ENCODE assay signal across 34 cellular contexts in the genomic region with DNA sequence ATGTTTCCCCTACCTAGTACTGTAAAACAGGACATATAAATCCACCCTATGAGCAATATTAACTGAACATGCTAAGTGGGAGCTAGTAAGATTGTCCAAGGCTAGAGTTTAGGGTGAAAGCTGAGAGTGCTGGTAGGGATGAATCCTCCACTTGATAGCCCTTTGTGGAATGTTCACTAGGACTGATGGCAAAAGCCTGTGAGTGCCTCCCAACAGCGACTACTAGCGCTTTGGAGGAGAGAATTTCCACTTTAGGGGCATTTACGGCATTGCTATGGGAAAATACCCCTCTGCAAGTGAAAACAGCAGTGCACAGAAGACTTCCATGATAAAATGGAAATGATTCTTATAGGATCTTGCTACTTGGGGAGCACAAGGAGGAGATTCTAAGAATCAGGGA. TPM values are rescaled to one million over a fixed set of nuclear protein-coding genes. Genes with fewer than 3 reads are reported as not detected.
"Had no signal": no experiment of that assay in that cellular context is flagged by ENCODE, and none has a peak within 500 bp of the region (broad histone marks: within the 10 kb centered on the region; RNA-seq: fewer than 3 reads in every experiment).

No MANE protein-coding gene starts in this region.

- DNase-seq: activated CD4-positive, alpha-beta memory T cell treated with anti-CD3 and anti-CD28 coated beads for 36 hours; activated CD4-positive, alpha-beta T cell treated with anti-CD3 and anti-CD28 coated beads for 36 hours; activated CD4-positive, alpha-beta T cell treated with anti-CD3 and anti-CD28 coated beads, Interleukin-2, amount 10 ng/mL, durations not matched to agents 24 days and 14 days; activated CD4-positive, CD25-positive, alpha-beta regulatory T cell; activated CD4-positive, CD25-positive, alpha-beta regulatory T cell treated with anti-CD3 and anti-CD28 coated beads, Interleukin-2, amount 50 U/mL, for 72 hours; activated CD8-positive, alpha-beta memory T cell treated with anti-CD3 and anti-CD28 coated beads, Interleukin-2, amount 10 ng/mL, durations not matched to agents 7 days and 5 days; activated CD8-positive, alpha-beta memory T cell treated with anti-CD3 and anti-CD28 coated beads, Interleukin-2, amount 50 U/mL, for 4 hours; activated CD8-positive, alpha-beta T cell treated with anti-CD3 and anti-CD28 coated beads, Interleukin-2, amount 10 ng/mL, durations not matched to agents 7 days and 5 days; activated effector memory CD4-positive, alpha-beta T cell treated with anti-CD3 and anti-CD28 coated beads, Interleukin-2, amount 50 U/mL, for 16 hours; activated naive CD4-positive, alpha-beta T cell treated with anti-CD3 and anti-CD28 coated beads for 36 hours; activated naive CD8-positive, alpha-beta T cell treated with anti-CD3 and anti-CD28 coated beads for 36 hours; activated naive CD8-positive, alpha-beta T cell treated with anti-CD3 and anti-CD28 coated beads, Interleukin-2, amount 50 U/mL, for 24 hours; activated T-cell treated with anti-CD3 and anti-CD28 coated beads, Interleukin-2, amount 50 U/mL, for 1 hour; activated T-cell treated with anti-CD3 and anti-CD28 coated beads, Interleukin-2, amount 50 U/mL, for 48 hours; adrenal gland; amygdala; aorta; body of pancreas; central memory CD4-positive, alpha-beta T cell; cerebellar nuclear complex; colonic mucosa; effector CD8-positive, alpha-beta T cell; esophagus squamous epithelium; foreskin fibroblast; head of caudate nucleus; T-helper 2 cell had no signal

- H3K4me3 ChIP-seq: adrenal gland, body of pancreas, colonic mucosa, esophagus squamous epithelium had no signal

- H3K36me3 ChIP-seq: adrenal gland, colonic mucosa, esophagus squamous epithelium had no signal

- H3K27me3 ChIP-seq: adrenal gland, body of pancreas, colonic mucosa, esophagus squamous epithelium had no signal

- H3K27ac ChIP-seq: adrenal gland, body of pancreas, colonic mucosa, epithelial cell of prostate, esophagus squamous epithelium had no signal

- H3K9me3 ChIP-seq: adrenal gland, body of pancreas, colonic mucosa had no signal

- H3K4me1 ChIP-seq: adrenal gland, body of pancreas, colonic mucosa, esophagus squamous epithelium had no signal

RNA-seq across cellular contexts. Expression of gene CFHR5, which starts 35.9 kb away (rescaled TPM):
- total RNA-seq: activated CD4-positive, alpha-beta memory T cell treated with anti-CD3 and anti-CD28 coated beads for 36 hours; activated CD4-positive, alpha-beta T cell treated with anti-CD3 and anti-CD28 coated beads for 36 hours; activated CD4-positive, alpha-beta T cell treated with anti-CD3 and anti-CD28 coated beads, Interleukin-2, amount 10 ng/mL, durations not matched to agents 24 days and 14 days; activated CD8-positive, alpha-beta memory T cell treated with anti-CD3 and anti-CD28 coated beads for 36 hours; activated CD8-positive, alpha-beta memory T cell treated with anti-CD3 and anti-CD28 coated beads, Interleukin-2, amount 10 ng/mL, durations not matched to agents 7 days and 5 days; activated CD8-positive, alpha-beta T cell treated with anti-CD3 and anti-CD28 coated beads, Interleukin-2, amount 10 ng/mL, durations not matched to agents 7 days and 5 days; activated naive CD4-positive, alpha-beta T cell treated with anti-CD3 and anti-CD28 coated beads for 36 hours; activated naive CD8-positive, alpha-beta T cell treated with anti-CD3 and anti-CD28 coated beads for 36 hours; activated T-helper 1 cell treated with anti-CD3 and anti-CD28 coated beads, Interleukin-12 subunit alpha, Interleukin-12 subunit beta, Interleukin-2, Interleukin-4 antibody, amounts not matched to agents 30 ng/mL and 10 ng/mL and 1 ng/mL, durations not matched to agents 14 hours and 24 hours and 36 hours; activated T-helper 2 cell treated with anti-CD3 and anti-CD28 coated beads, Interferon-gamma antibody, Interleukin-2, Interleukin-4, amounts not matched to agents 10 μg/mL and 5 μg/mL and 100 μg/mL, durations not matched to agents 14 hours and 24 hours and 36 hours; adrenal gland; aorta; body of pancreas; colonic mucosa; dermis microvascular lymphatic vessel endothelial cell; endothelial cell of umbilical vein; esophagus squamous epithelium; frontal cortex; T-helper 1 cell treated with Interleukin-12 subunit alpha and Interleukin-12 subunit beta and Interleukin-4 antibody, amounts not matched to agents 30 ng/mL and 1 ng/mL, for 36 hours had no signal

RNA-seq across cellular contexts. Expression of gene F13B, which starts 53.8 kb away (rescaled TPM):
- total RNA-seq: activated CD4-positive, alpha-beta memory T cell treated with anti-CD3 and anti-CD28 coated beads for 36 hours; activated CD4-positive, alpha-beta T cell treated with anti-CD3 and anti-CD28 coated beads for 36 hours; activated CD4-positive, alpha-beta T cell treated with anti-CD3 and anti-CD28 coated beads, Interleukin-2, amount 10 ng/mL, durations not matched to agents 24 days and 14 days; activated CD8-positive, alpha-beta memory T cell treated with anti-CD3 and anti-CD28 coated beads for 36 hours; activated CD8-positive, alpha-beta memory T cell treated with anti-CD3 and anti-CD28 coated beads, Interleukin-2, amount 10 ng/mL, durations not matched to agents 7 days and 5 days; activated CD8-positive, alpha-beta T cell treated with anti-CD3 and anti-CD28 coated beads, Interleukin-2, amount 10 ng/mL, durations not matched to agents 7 days and 5 days; activated naive CD4-positive, alpha-beta T cell treated with anti-CD3 and anti-CD28 coated beads for 36 hours; activated naive CD8-positive, alpha-beta T cell treated with anti-CD3 and anti-CD28 coated beads for 36 hours; activated T-helper 1 cell treated with anti-CD3 and anti-CD28 coated beads, Interleukin-12 subunit alpha, Interleukin-12 subunit beta, Interleukin-2, Interleukin-4 antibody, amounts not matched to agents 30 ng/mL and 10 ng/mL and 1 ng/mL, durations not matched to agents 14 hours and 24 hours and 36 hours; activated T-helper 2 cell treated with anti-CD3 and anti-CD28 coated beads, Interferon-gamma antibody, Interleukin-2, Interleukin-4, amounts not matched to agents 10 μg/mL and 5 μg/mL and 100 μg/mL, durations not matched to agents 14 hours and 24 hours and 36 hours; adrenal gland; aorta; body of pancreas; colonic mucosa; dermis microvascular lymphatic vessel endothelial cell; endothelial cell of umbilical vein; esophagus squamous epithelium; frontal cortex; T-helper 1 cell treated with Interleukin-12 subunit alpha and Interleukin-12 subunit beta and Interleukin-4 antibody, amounts not matched to agents 30 ng/mL and 1 ng/mL, for 36 hours had no signal
